9 cellular contexts compared by ENCODE assay signal in genomic region chr3:184757010-184757651, GRCh38. TPM values are rescaled to one million over a fixed set of nuclear protein-coding genes. Genes with fewer than 3 reads are reported as not detected.
DNase-seq lines count a peak whose midpoint lies in the region; ATAC-seq and TF ChIP-seq lines count a peak whose summit lies in the region.
"Had no signal": no experiment of that assay in that cellular context is flagged by ENCODE, and none has a peak within 500 bp of the region (broad histone marks: within the 10 kb centered on the region; RNA-seq: fewer than 3 reads in every experiment).

No MANE protein-coding gene starts in this region.

- H3K9me3 ChIP-seq in lung (ENCODE audit: control insufficient read depth in 2 of 2, insufficient read depth in 1 of 2, low read length in 1 of 2) (no peaks in the 10 kb centered on the region), tibial nerve (no peaks in the 10 kb centered on the region)

- H3K36me3 ChIP-seq in lung (ENCODE audit: control insufficient read depth in 2 of 2, insufficient read depth in 2 of 2, low read length in 2 of 2) (no peaks in the 10 kb centered on the region), tibial nerve (no peaks in the 10 kb centered on the region)

- WGBS in lung, 2 donors = 41 to 54% methylated on average over 17 of the region's 17 CpGs
- 48 to 52% methylated on average over 17 of the region's 17 CpGs for WGBS in tibial nerve, 2 donors

- DNase-seq in NCI-H2029 (lab: John Stamatoyannopoulos, UW) (peak; percentile 25), cardiac fibroblast (ENCODE audit: low read depth in 2 of 2) (peak; percentile 81 to 96), lung (ENCODE audit: low spot score) (no peak), tibial nerve (ENCODE audit: low spot score in 2 of 2) (peak; percentile 26 to 37), NOMO-1 (lab: John Stamatoyannopoulos, UW; ENCODE audit: unreplicated experiment in 2 of 2) (no peak)
- DNase-seq in activated CD4-positive, alpha-beta T cell treated with anti-CD3 and anti-CD28 coated beads for 48 hours = no peak
- DNase-seq in activated naive CD4-positive, alpha-beta T cell treated with anti-CD3 and anti-CD28 coated beads, Interleukin-2, amount 10 ng/mL, durations not matched to agents 7 days and 5 days = no peak
- DNase-seq: T-helper 2 cell had no signal

- H3K27me3 ChIP-seq in lung (ENCODE audit: control insufficient read depth, insufficient read depth) (no peaks in the 10 kb centered on the region), tibial nerve (no peaks in the 10 kb centered on the region)

- H3K4me1 ChIP-seq in lung (ENCODE audit: control insufficient read depth in 2 of 2, insufficient read depth in 2 of 2, low read length in 2 of 2) = no peaks in the 10 kb centered on the region
- H3K4me1 ChIP-seq in tibial nerve = peaks cover 0 to 24% (median 3%) of the 10 kb centered on the region in 4 donors

- H3K27ac Mint-ChIP-seq in activated naive CD4-positive, alpha-beta T cell treated with anti-CD3 and anti-CD28 coated beads, Interleukin-2, amount 10 ng/mL, durations not matched to agents 7 days and 5 days = no peak overlapping the region

- TF ChIP-seq EP300 in tibial nerve (IDR thresholded peaks at IDR 0.05) = no peak

- ATAC-seq in lung (ENCODE audit: insufficient read depth, low FRiP score) = peak; percentile 28
- ATAC-seq: HCT116 had no signal

- H3K4me3 Mint-ChIP-seq in activated naive CD4-positive, alpha-beta T cell treated with anti-CD3 and anti-CD28 coated beads, Interleukin-2, amount 10 ng/mL, durations not matched to agents 7 days and 5 days = no peak overlapping the region

- peaks cover 45% of the 10 kb centered on the region for H3K27me3 Mint-ChIP-seq in activated naive CD4-positive, alpha-beta T cell treated with anti-CD3 and anti-CD28 coated beads, Interleukin-2, amount 10 ng/mL, durations not matched to agents 7 days and 5 days

- no peak overlapping the region for H3K4me3 ChIP-seq in cardiac fibroblast (replicated peaks in 1 of 2; ENCODE audit: low read depth in 2 of 2, low read length in 2 of 2)
- H3K4me3 ChIP-seq in lung = no peak overlapping the region
- no peak overlapping the region for H3K4me3 ChIP-seq in tibial nerve

- CTCF ChIA-PET in activated naive CD4-positive, alpha-beta T cell treated with anti-CD3 and anti-CD28 coated beads, Interleukin-2, amount 10 ng/mL, durations not matched to agents 7 days and 5 days (lab: Charles Lee) = interaction anchor here (1.4 kb wide), 1 partner anchor 22 kb away, joined by 4 read pairs; no protein-coding TSS in a partner anchor

- TF ChIP-seq CTCF in cardiac fibroblast (IDR thresholded peaks at IDR 0.05; ENCODE audit: low read depth, low read length) = no peak
- TF ChIP-seq CTCF in lung (IDR thresholded peaks at IDR 0.05; ENCODE audit: control extremely low read depth, extremely low read depth) = no peak
- no peak for TF ChIP-seq CTCF in tibial nerve (IDR thresholded peaks at IDR 0.05)

- no peaks in the 10 kb centered on the region for H3K36me3 Mint-ChIP-seq in activated naive CD4-positive, alpha-beta T cell treated with anti-CD3 and anti-CD28 coated beads, Interleukin-2, amount 10 ng/mL, durations not matched to agents 7 days and 5 days

- no peaks in the 10 kb centered on the region for H3K9me3 Mint-ChIP-seq in activated naive CD4-positive, alpha-beta T cell treated with anti-CD3 and anti-CD28 coated beads, Interleukin-2, amount 10 ng/mL, durations not matched to agents 7 days and 5 days

- no peak for TF ChIP-seq POLR2A in tibial nerve (IDR thresholded peaks at IDR 0.05)

- H3K27ac ChIP-seq in lung (ENCODE audit: low read depth in 1 of 2, low read length in 1 of 2) = peak overlapping the region in 1 of 2 donors; percentile 29
- peak overlapping the region in 1 of 4 donors; percentile 43 for H3K27ac ChIP-seq in tibial nerve

- no peaks in the 10 kb centered on the region for H3K4me1 Mint-ChIP-seq in activated naive CD4-positive, alpha-beta T cell treated with anti-CD3 and anti-CD28 coated beads, Interleukin-2, amount 10 ng/mL, durations not matched to agents 7 days and 5 days

RNA-seq across cellular contexts. Expression of gene MAGEF1, which starts 45.3 kb away (rescaled TPM):
- total RNA-seq in lung = 10 to 100 TPM; 30.9 to 35.3 TPM
- 10 to 100 TPM; 30.1 to 36.1 TPM for polyA plus RNA-seq in lung
- total RNA-seq in tibial nerve = 10 to 100 TPM; 29.6 to 48.1 (median 42.4) TPM

RNA-seq across cellular contexts. Expression of gene VPS8, which starts 54.8 kb away (rescaled TPM):
- total RNA-seq in lung (100 to 1,000 TPM in 1 of 2 donors, 10 to 100 TPM in 1; 54.9 to 184 TPM), tibial nerve (10 to 100 TPM; 46.3 to 76.9 (median 59.3) TPM)
- 10 to 100 TPM; 13.9 to 22.2 TPM for polyA plus RNA-seq in lung

Comparison
In these comparisons a context has a peak if more than half of its experiments do, and no peak if none do; other contexts are left out.
1. DNase-seq: peak in NCI-H2029 (single experiment), cardiac fibroblast (2 of 2) and tibial nerve (2 of 2); none in lung (single experiment), NOMO-1 (0 of 2), activated CD4-positive, alpha-beta T cell treated with anti-CD3 and anti-CD28 coated beads for 48 hours (single experiment) and activated naive CD4-positive, alpha-beta T cell treated with anti-CD3 and anti-CD28 coated beads, Interleukin-2, amount 10 ng/mL, durations not matched to agents 7 days and 5 days (single experiment).